ENCODE assay signal across 21 cellular contexts in the genomic region with DNA sequence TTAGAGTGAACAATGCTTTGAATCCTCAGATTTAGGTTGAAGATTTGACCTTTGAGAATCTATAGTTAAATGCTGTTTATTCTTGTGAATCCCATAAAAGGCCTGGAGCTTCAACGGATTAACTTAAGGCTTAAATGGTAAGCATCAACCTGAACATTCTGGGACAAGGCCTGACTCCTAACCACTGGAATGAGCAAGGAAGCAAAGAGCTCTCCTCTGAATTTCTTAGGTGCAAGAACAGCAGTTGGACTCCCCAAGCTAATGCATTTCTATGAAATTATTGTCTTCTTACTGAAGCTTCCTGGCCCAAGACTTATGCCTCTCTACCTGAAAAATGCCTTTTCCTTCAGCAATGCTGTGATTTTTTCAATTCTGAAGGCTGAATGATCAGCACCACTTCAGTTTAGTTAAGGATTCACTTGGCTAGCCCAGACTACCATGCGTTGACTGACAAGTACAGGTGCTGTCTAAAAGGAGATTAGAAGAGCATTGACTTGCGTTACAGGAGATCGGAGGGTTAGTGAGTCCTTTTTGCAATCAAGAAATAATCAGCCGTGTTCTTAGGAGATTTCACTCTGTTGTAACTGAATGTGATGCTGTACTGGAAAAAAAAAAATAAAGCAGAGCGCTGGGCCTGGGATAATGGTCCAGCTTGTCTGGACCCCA.
"Had no signal": no experiment of that assay in that cellular context is flagged by ENCODE, and none has a peak within 500 bp of the region (broad histone marks: within the 10 kb centered on the region; RNA-seq: fewer than 3 reads in every experiment).

No MANE protein-coding gene starts in this region.

- H3K27ac ChIP-seq: epithelial cell of prostate, esophagus muscularis mucosa, heart right ventricle, spleen, tibial nerve, upper lobe of right lung, vagina had no signal

- H3K27me3 ChIP-seq: esophagus muscularis mucosa, gastrocnemius medialis, heart right ventricle, spleen, testis, tibial nerve, upper lobe of right lung, vagina had no signal

- FAIRE-seq: endometrium had no signal

- H3K9me3 ChIP-seq: esophagus muscularis mucosa, gastrocnemius medialis, heart right ventricle, spleen, testis, tibial nerve, upper lobe of right lung, vagina had no signal

- DNase-seq: effector memory CD4-positive, alpha-beta T cell; gastrocnemius medialis; heart right ventricle; hypothalamus; islet precursor cell; mammary epithelial cell; naive thymus-derived CD8-positive, alpha-beta T cell; nucleus accumbens; right cardiac atrium; spleen; stimulated activated CD4-positive, alpha-beta T cell treated with anti-CD3 and anti-CD28 coated beads, Interleukin-15, amount 100 ng/mL, for 24 hours; stimulated activated CD4-positive, alpha-beta T cell treated with anti-CD3 and anti-CD28 coated beads, Interleukin-1b, Interleukin-23, amount 100 ng/mL, for 48 hours; stimulated activated CD4-positive, alpha-beta T cell treated with anti-CD3 and anti-CD28 coated beads, Interleukin-4, amount 100 ng/mL, for 24 hours; stimulated activated naive CD8-positive, alpha-beta T cell treated with anti-CD3 and anti-CD28 coated beads, Interleukin-15, amount 100 ng/mL, for 72 hours; testis; upper lobe of right lung had no signal

- H3K4me1 ChIP-seq: esophagus muscularis mucosa, spleen, testis, tibial nerve, upper lobe of right lung, vagina had no signal

- H3K4me3 ChIP-seq: esophagus muscularis mucosa, gastrocnemius medialis, heart right ventricle, spleen, testis, tibial nerve, upper lobe of right lung, vagina had no signal

- H3K36me3 ChIP-seq: esophagus muscularis mucosa, gastrocnemius medialis, heart right ventricle, spleen, tibial nerve, upper lobe of right lung, vagina had no signal
